14 cellular contexts compared by ENCODE assay signal in genomic region chr14:38868415-38869290, GRCh38.
DNase-seq lines count a peak whose midpoint lies in the region; TF ChIP-seq lines count a peak whose summit lies in the region.
"Had no signal": no experiment of that assay in that cellular context is flagged by ENCODE, and none has a peak within 500 bp of the region (broad histone marks: within the 10 kb centered on the region; RNA-seq: fewer than 3 reads in every experiment).

No MANE protein-coding gene starts in this region.

- 42% methylated on average over 6 of the region's 6 CpGs for WGBS in prostate gland

- TF ChIP-seq CTCF in glutamatergic neuron (IDR thresholded peaks at IDR 0.05; ENCODE audit: partially characterized antibody, unreplicated experiment) = no peak
- TF ChIP-seq CTCF in progenitor cell of endocrine pancreas (IDR thresholded peaks at IDR 0.05; ENCODE audit: unreplicated experiment) = no peak
- no peak for TF ChIP-seq CTCF in prostate gland (IDR thresholded peaks at IDR 0.05)

- peak; percentile 75 for DNase-seq in DMS53 (lab: John Stamatoyannopoulos, UW)
- DNase-seq in NCI-H526 treated with DMSO at 0.1 percent for 48 hours (lab: John Stamatoyannopoulos, UW) = peak; percentile 65
- DNase-seq in glutamatergic neuron = no peak
- DNase-seq in progenitor cell of endocrine pancreas (ENCODE audit: low spot score, unreplicated experiment) = no peak
- no peak for DNase-seq in erythroblast (lab: John Stamatoyannopoulos, UW)
- DNase-seq in DMS 273 treated with DMSO at 0.1 percent for 48 hours (lab: John Stamatoyannopoulos, UW) = no peak
- no peak for DNase-seq in NCI-H446 treated with DMSO at 0.1 percent for 48 hours (lab: John Stamatoyannopoulos, UW)
- DNase-seq in prostate gland (ENCODE audit: low spot score) = no peak
- DNase-seq: activated B cell treated with CpG ODN at 0.5 μM for 24 hours; activated naive CD8-positive, alpha-beta T cell treated with anti-CD3 and anti-CD28 coated beads for 36 hours; GM23248; mesendoderm; tibial artery had no signal

- intact Hi-C loops in prostate gland (cut with DNase I) = no loop called here

- H3K36me3 ChIP-seq in prostate gland = no peaks in the 10 kb centered on the region
- H3K36me3 ChIP-seq: BLaER1, tibial artery had no signal

- H3K27me3 Mint-ChIP-seq in glutamatergic neuron (ENCODE audit: unreplicated experiment) = peaks cover 1% of the 10 kb centered on the region
- peaks cover 7% of the 10 kb centered on the region for H3K27me3 Mint-ChIP-seq in progenitor cell of endocrine pancreas
- H3K27me3 Mint-ChIP-seq: activated B cell treated with CpG ODN at 0.5 μM for 24 hours had no signal

- H3K4me1 Mint-ChIP-seq in glutamatergic neuron (ENCODE audit: low read depth, unreplicated experiment) (peaks cover 18% of the 10 kb centered on the region), progenitor cell of endocrine pancreas (ENCODE audit: low read depth) (peaks cover 48% of the 10 kb centered on the region)
- H3K4me1 Mint-ChIP-seq: activated B cell treated with CpG ODN at 0.5 μM for 24 hours; activated naive CD8-positive, alpha-beta T cell treated with anti-CD3 and anti-CD28 coated beads for 36 hours had no signal

- no peaks in the 10 kb centered on the region for H3K9me3 ChIP-seq in prostate gland

- no peak overlapping the region for H3K4me3 Mint-ChIP-seq in glutamatergic neuron (ENCODE audit: unreplicated experiment)
- peak overlapping the region; percentile 0 for H3K4me3 Mint-ChIP-seq in progenitor cell of endocrine pancreas (ENCODE audit: low read depth)
- H3K4me3 Mint-ChIP-seq: activated B cell treated with CpG ODN at 0.5 μM for 24 hours; activated naive CD8-positive, alpha-beta T cell treated with anti-CD3 and anti-CD28 coated beads for 36 hours had no signal

- no peak overlapping the region for H3K4me3 ChIP-seq in prostate gland
- H3K4me3 ChIP-seq: BLaER1, GM23248, tibial artery had no signal

- H3K9me3 Mint-ChIP-seq in glutamatergic neuron (ENCODE audit: unreplicated experiment) (peaks cover 12% of the 10 kb centered on the region), progenitor cell of endocrine pancreas (ENCODE audit: low read depth) (peaks cover 12% of the 10 kb centered on the region)
- H3K9me3 Mint-ChIP-seq: activated B cell treated with CpG ODN at 0.5 μM for 24 hours had no signal

- H3K27ac Mint-ChIP-seq in glutamatergic neuron (ENCODE audit: unreplicated experiment) = peak overlapping the region; percentile 82
- peak overlapping the region; percentile 73 for H3K27ac Mint-ChIP-seq in progenitor cell of endocrine pancreas
- H3K27ac Mint-ChIP-seq: activated B cell treated with CpG ODN at 0.5 μM for 24 hours; activated naive CD8-positive, alpha-beta T cell treated with anti-CD3 and anti-CD28 coated beads for 36 hours had no signal

- peaks cover 5% of the 10 kb centered on the region for H3K4me1 ChIP-seq in prostate gland (replicated peaks)
- H3K4me1 ChIP-seq: BLaER1 had no signal

- H3K27ac ChIP-seq in prostate gland = peak overlapping the region in 1 of 2 donors; percentile 24
- H3K27ac ChIP-seq: BLaER1, GM23248, tibial artery had no signal

- H3K36me3 Mint-ChIP-seq in glutamatergic neuron (ENCODE audit: unreplicated experiment) (peaks cover 16% of the 10 kb centered on the region), progenitor cell of endocrine pancreas (ENCODE audit: insufficient read depth) (peaks cover 2% of the 10 kb centered on the region)
- H3K36me3 Mint-ChIP-seq: activated naive CD8-positive, alpha-beta T cell treated with anti-CD3 and anti-CD28 coated beads for 36 hours had no signal

- H3K27me3 ChIP-seq in prostate gland (replicated peaks; ENCODE audit: insufficient read depth) = no peaks in the 10 kb centered on the region
- H3K27me3 ChIP-seq: BLaER1, tibial artery had no signal

- TF ChIP-seq POLR2A in erythroblast (IDR thresholded peaks at IDR 0.05; ENCODE audit: low read length) (no peak), prostate gland (IDR thresholded peaks at IDR 0.05) (no peak)

Comparison
In these comparisons a context has a peak if more than half of its experiments do, and no peak if none do; other contexts are left out.
1. DNase-seq: peak in DMS53 (single experiment) and NCI-H526 treated with DMSO at 0.1 percent for 48 hours (single experiment); none in glutamatergic neuron (single experiment), progenitor cell of endocrine pancreas (single experiment), erythroblast (0 of 2), DMS 273 treated with DMSO at 0.1 percent for 48 hours (single experiment), NCI-H446 treated with DMSO at 0.1 percent for 48 hours (single experiment) and prostate gland (single experiment).